9 cellular contexts compared by ENCODE assay signal in the genomic region with DNA sequence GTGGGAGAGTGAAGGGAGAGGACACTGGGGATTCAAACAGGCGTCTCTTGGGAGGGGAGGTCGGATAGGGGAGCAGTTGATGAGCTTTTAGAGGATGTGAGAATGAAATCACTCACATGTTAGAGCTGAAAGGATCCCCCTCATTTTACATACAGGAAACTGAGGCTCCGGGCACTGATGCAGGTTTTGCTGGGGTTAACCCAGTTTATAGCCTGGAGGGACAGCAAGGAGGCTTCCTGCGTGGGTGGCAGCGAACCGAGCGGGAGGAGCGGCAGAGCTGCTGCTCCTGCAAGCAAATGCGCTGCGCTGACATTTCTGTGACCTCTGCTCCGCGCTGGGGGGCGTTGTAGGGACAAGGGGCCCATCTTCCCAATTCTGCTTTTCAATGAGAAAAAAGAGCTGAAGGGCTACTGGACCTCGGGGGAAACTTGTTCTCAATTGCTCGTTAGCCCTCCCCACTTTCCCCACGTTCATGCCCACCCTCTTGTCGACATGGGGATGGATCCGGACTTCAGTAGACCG. TPM values are rescaled to one million over a fixed set of nuclear protein-coding genes. Genes with fewer than 3 reads are reported as not detected.
DNase-seq lines count a peak whose midpoint lies in the region; ATAC-seq and TF ChIP-seq lines count a peak whose summit lies in the region.
"Had no signal": no experiment of that assay in that cellular context is flagged by ENCODE, and none has a peak within 500 bp of the region (broad histone marks: within the 10 kb centered on the region; RNA-seq: fewer than 3 reads in every experiment).

No MANE protein-coding gene starts in this region.

- no peak overlapping the region for H3K9ac ChIP-seq in H9 (ENCODE audit: extremely low read depth, insufficient read length, low read length)
- no peak overlapping the region for H3K9ac ChIP-seq in SK-N-MC (ENCODE audit: insufficient read length)

- no peak overlapping the region for H2BK12ac ChIP-seq in H9 (ENCODE audit: insufficient read length, low read depth, low read length)

- H3K9me3 Mint-ChIP-seq in H9 (peaks cover 6 to 18% of the 10 kb centered on the region in 2 experiments; a peak in 3 of 5 replicates), memory B cell (peaks cover 3% of the 10 kb centered on the region)

- no CpG with 5 or more reads among the region's 19 CpGs for WGBS in H9 (ENCODE audit: extremely low coverage, insufficient read length, low lambda C conversion rate)

- no peaks in the 10 kb centered on the region for H3K9me3 ChIP-seq in H9 (ENCODE audit: control insufficient read depth, low read depth, low read length)
- H3K9me3 ChIP-seq in SK-N-MC (ENCODE audit: low read depth, low read length) = no peaks in the 10 kb centered on the region
- H3K9me3 ChIP-seq: pancreas had no signal

- no peaks in the 10 kb centered on the region; the same call in 1 of the 2 replicates for H3K4me1 ChIP-seq in H9 (ENCODE audit: insufficient read depth, low read length)

- peaks cover 50 to 68% of the 10 kb centered on the region in 2 experiments for H3K4me1 Mint-ChIP-seq in H9
- H3K4me1 Mint-ChIP-seq in memory B cell = peaks cover 33% of the 10 kb centered on the region

- H3K14ac ChIP-seq in H9 (ENCODE audit: insufficient read depth, low read length) = no peak overlapping the region

- peak in 2 of 3 experiments; percentile 47 to 66 for DNase-seq in NCI-H1417 (lab: John Stamatoyannopoulos, UW)
- DNase-seq in NCI-H1417 treated with DMSO at 0.1 percent for 48 hours (lab: John Stamatoyannopoulos, UW) = no peak
- DNase-seq in H9 = peak; percentile 64
- DNase-seq in SK-N-MC (ENCODE audit: low read depth, low spot score) = no peak
- peak in 1 of 2 donors; percentile 28 for DNase-seq in memory B cell (ENCODE audit: low spot score in 2 of 2)
- DNase-seq in UCSD-AML1 (lab: John Stamatoyannopoulos, UW; ENCODE audit: unreplicated experiment) = no peak
- no peak for DNase-seq in RKO (ENCODE audit: low spot score)
- no peak for DNase-seq in GM03348 (ENCODE audit: low spot score)

- no peak overlapping the region for H3K23ac ChIP-seq in H9 (ENCODE audit: insufficient read length, low read depth, low read length)

- H3K27me3 Mint-ChIP-seq in H9 (ENCODE audit: low read depth) (peaks cover 99% of the 10 kb centered on the region), memory B cell (peaks cover 45% of the 10 kb centered on the region)

- H3K27ac ChIP-seq in H9 (ENCODE audit: insufficient read length, low read depth, low read length) (no peak overlapping the region), SK-N-MC (no peak overlapping the region)
- H3K27ac ChIP-seq: pancreas had no signal

- peak; percentile 42; the same call in 1 of the 3 replicates for TF ChIP-seq CTCF in H9 (conservative IDR thresholded peaks at IDR 0.05)

- no peak overlapping the region for H2BK20ac ChIP-seq in H9 (ENCODE audit: low read depth, low read length, poor library complexity, severe bottlenecking)

- no peak overlapping the region for H2AFZ ChIP-seq in H9 (ENCODE audit: low read length)

- H3K36me3 Mint-ChIP-seq in H9 (ENCODE audit: insufficient read depth in 1 of 3, low read depth in 3 of 3) = peaks cover 0 to 4% (median 0%) of the 10 kb centered on the region in 3 experiments; a peak in 2 of 7 replicates
- no peaks in the 10 kb centered on the region for H3K36me3 Mint-ChIP-seq in memory B cell

- H3K79me1 ChIP-seq in H9 (ENCODE audit: insufficient read depth, low read depth, low read length, poor library complexity, severe bottlenecking) = no peaks in the 10 kb centered on the region

- H2BK15ac ChIP-seq in H9 (ENCODE audit: low read depth, low read length) = no peak overlapping the region

- no peak overlapping the region for H3K18ac ChIP-seq in H9 (ENCODE audit: insufficient read length, low read depth, low read length)

- H3K27me3 ChIP-seq in H9 (ENCODE audit: insufficient read depth, low read length) = peaks cover 90% of the 10 kb centered on the region

- no peak overlapping the region for H2AK5ac ChIP-seq in H9 (ENCODE audit: insufficient read length, low read length)

- no peaks in the 10 kb centered on the region for H3K36me3 ChIP-seq in SK-N-MC (ENCODE audit: insufficient read depth, low read length)
- H3K36me3 ChIP-seq: pancreas had no signal

- H2BK5ac ChIP-seq in H9 (ENCODE audit: insufficient read length, low read length) = no peak overlapping the region

- H3K4me3 ChIP-seq in SK-N-MC = peak overlapping the region; percentile 90

- peak overlapping the region; percentile 88 for H3K4me2 ChIP-seq in H9 (ENCODE audit: insufficient read depth, insufficient read length, low read length)

- ATAC-seq in memory B cell (ENCODE audit: low read depth) = no peak

- no peak overlapping the region for H3K56ac ChIP-seq in H9 (ENCODE audit: insufficient read length, low read depth, low read length)

- H3K4me3 Mint-ChIP-seq in H9 = peak overlapping the region in 1 of 2 experiments; percentile 78; a peak in 4 of 5 replicates
- peak overlapping the region; percentile 72 for H3K4me3 Mint-ChIP-seq in memory B cell

- H4K20me1 ChIP-seq in H9 (ENCODE audit: control insufficient read depth, insufficient read depth, insufficient read length) = no peaks in the 10 kb centered on the region

- H4K8ac ChIP-seq in H9 (replicated peaks; ENCODE audit: insufficient read length, low read depth, low read length) = no peak overlapping the region

- no peak overlapping the region for H4K5ac ChIP-seq in H9 (ENCODE audit: insufficient read length, low read depth, low read length)

- H3K23me2 ChIP-seq in H9 (ENCODE audit: insufficient read length, low read depth, low read length, poor library complexity, severe bottlenecking) = peaks cover 32% of the 10 kb centered on the region

- no peak overlapping the region for H3K4ac ChIP-seq in H9 (ENCODE audit: low read depth, low read length)

- no peaks in the 10 kb centered on the region for H3K79me2 ChIP-seq in H9 (ENCODE audit: insufficient read depth, low read length)

- H2BK120ac ChIP-seq in H9 (ENCODE audit: low read depth, low read length, poor library complexity, severe bottlenecking) = no peak overlapping the region

- no peak overlapping the region for H3T11ph ChIP-seq in H9 (ENCODE audit: low read length)

- no peak overlapping the region; a peak in 1 of 7 replicates for H3K27ac Mint-ChIP-seq in H9
- H3K27ac Mint-ChIP-seq in memory B cell = peak overlapping the region; percentile 22

- H4K91ac ChIP-seq in H9 (ENCODE audit: insufficient read length, low read depth, low read length) = no peak overlapping the region

RNA-seq across cellular contexts. Expression of a gene that starts 1.1 kb away (rescaled TPM):
- total RNA-seq in H9 (2021) = not detected in 2 replicates
- total RNA-seq: pancreas had no signal

Comparison
In these comparisons a context has a peak if more than half of its experiments do, and no peak if none do; other contexts are left out.
1. DNase-seq: peak in NCI-H1417 (2 of 3) and H9 (single experiment); none in NCI-H1417 treated with DMSO at 0.1 percent for 48 hours (single experiment), SK-N-MC (single experiment), UCSD-AML1 (single experiment), RKO (single experiment) and GM03348 (single experiment).